ENCODE assay signal across 7 cellular contexts in the genomic region with DNA sequence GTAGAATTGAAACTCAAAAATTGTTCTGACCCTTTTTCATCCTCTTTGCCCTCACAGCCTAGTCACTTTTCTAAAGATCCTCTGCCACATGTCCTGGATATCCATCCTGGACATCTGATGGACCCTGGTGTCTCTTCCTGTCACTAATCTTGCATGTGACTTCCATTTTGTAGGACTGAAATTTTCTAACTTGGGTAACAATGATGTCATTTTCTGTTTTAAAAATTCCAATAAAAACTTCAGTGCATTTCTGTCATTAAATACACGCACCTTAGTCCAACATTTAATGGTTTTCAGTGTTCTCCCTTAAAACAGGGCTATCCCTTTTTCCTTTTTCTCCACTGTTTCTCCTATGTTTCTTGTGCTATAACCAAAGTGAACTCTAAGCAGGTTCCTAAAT.
"Had no signal": no experiment of that assay in that cellular context is flagged by ENCODE, and none has a peak within 500 bp of the region (broad histone marks: within the 10 kb centered on the region; RNA-seq: fewer than 3 reads in every experiment).

No MANE protein-coding gene starts in this region.

- H3K9ac ChIP-seq: GM23248 had no signal

- FAIRE-seq: K562 had no signal

- DNase-seq: GM23248, GOT3, H7, IMR-90 had no signal

- H2AFZ ChIP-seq: GM23248 had no signal

- H3K27ac ChIP-seq: GM23248, HL-60 had no signal

- H3K4me1 ChIP-seq: HAP-1 had no signal

- H3K4me3 ChIP-seq: GM23248, HAP-1, K562 had no signal

- H3K36me3 ChIP-seq: HAP-1 had no signal

- H3K9me3 ChIP-seq: HAP-1 had no signal
